In the genomic region with DNA sequence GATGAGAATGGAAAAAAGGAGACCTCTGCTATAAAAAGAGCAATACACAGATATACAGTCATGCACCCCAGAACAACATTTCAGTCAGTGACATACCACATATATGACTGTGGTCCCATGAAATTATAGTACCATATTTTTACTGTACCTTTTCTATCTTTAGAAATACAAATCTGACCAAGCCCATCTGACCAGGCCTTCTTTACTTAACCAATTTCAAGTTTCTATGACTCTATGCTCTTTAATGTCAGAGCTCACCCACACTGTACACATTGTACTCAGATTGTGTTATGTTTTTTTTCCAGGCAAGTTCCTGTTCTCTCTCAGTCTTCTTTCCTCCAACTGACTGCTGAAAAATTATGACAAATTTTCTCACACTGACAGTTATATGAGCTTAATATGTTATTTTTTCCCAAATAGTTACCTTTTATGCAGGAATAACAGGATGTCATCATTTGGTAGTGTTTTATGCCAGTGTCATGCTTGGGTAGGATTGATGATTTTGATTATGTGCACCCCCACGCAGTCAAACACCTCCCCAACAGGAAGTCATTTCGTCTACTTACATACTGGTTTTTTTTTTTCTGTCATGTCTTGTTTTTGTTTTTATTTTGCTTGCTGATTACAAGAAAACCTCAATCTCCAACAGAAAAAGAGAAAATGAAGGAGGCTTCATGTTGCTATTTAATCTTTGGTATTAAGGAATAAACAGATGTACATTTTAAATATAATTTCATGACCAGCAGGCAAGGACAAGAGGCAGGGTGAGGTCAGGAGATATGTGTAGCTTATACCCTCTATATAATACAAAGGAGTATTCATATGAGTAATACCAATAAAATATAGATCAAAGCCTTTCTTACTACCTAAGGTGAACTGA, we compare ENCODE assay signal across 2 cellular contexts.
TF ChIP-seq lines count a peak whose summit lies in the region.

No MANE protein-coding gene starts in this region.

TF ChIP-seq in K562, 482 proteins besides CTCF, POLR2A, EP300 and RAD21:
- TF ChIP-seq ZNF780A (CRISPR knock-in tag; IDR thresholded peaks at IDR 0.05) (no peak), ETV1 (tag; conservative IDR thresholded peaks at IDR 0.05; ENCODE audit: low read depth) (0 out of 2 replicates have a peak, but pooled peaks have one; percentile 25), ZNF232 (CRISPR knock-in tag; IDR thresholded peaks at IDR 0.05) (no peak)

TF ChIP-seq in HEK293T, 16 proteins besides CTCF, POLR2A, EP300 and RAD21:
- TF ChIP-seq SUZ12 (IDR thresholded peaks at IDR 0.05) = no peak
